ENCODE assay signal across 21 cellular contexts in the genomic region with DNA sequence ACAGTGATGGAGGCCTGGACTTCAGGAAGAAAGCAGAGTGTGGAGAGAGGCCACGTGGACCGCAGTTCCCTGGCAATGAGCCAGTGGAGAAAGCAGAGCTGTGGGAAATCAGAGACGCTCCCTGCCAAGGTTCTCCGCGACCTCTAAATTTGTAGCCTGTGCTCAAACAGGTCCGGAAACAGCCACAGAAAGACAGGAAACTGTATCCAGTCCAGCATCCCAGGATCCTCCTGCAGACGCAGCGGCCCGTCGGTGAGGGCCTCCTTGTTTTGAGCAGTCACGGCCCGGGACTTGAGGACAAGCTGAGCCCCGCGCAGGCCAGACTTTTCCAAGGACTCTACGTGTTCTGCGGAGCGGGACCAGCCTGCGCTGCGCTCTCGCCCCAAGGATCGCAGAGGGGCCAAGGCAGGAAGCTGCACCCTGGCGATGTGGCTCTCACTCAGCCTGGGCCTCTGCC. TPM values are rescaled to one million over a fixed set of nuclear protein-coding genes. Genes with fewer than 3 reads are reported as not detected.
DNase-seq lines count a peak whose midpoint lies in the region; ATAC-seq and TF ChIP-seq lines count a peak whose summit lies in the region.
"Had no signal": no experiment of that assay in that cellular context is flagged by ENCODE, and none has a peak within 500 bp of the region (broad histone marks: within the 10 kb centered on the region; RNA-seq: fewer than 3 reads in every experiment).

No MANE protein-coding gene starts in this region.

- H4K20me1 ChIP-seq in IMR-90 (ENCODE audit: insufficient read depth, low read length) = no peaks in the 10 kb centered on the region

- no peak overlapping the region for H3K4me3 Mint-ChIP-seq in WTC11
- no peak overlapping the region for H3K4me3 Mint-ChIP-seq in stimulated activated naive B cell treated with anti-CD40 and anti-IgM and Interleukin-4, amounts not matched to agents 10 μg/mL and 1 μg/mL and 100 μg/mL, for 72 hours
- no peak overlapping the region for H3K4me3 Mint-ChIP-seq in activated CD4-positive, alpha-beta T cell treated with anti-CD3 and anti-CD28 coated beads, Interleukin-2, amount 10 ng/mL, durations not matched to agents 24 days and 14 days
- H3K4me3 Mint-ChIP-seq: activated naive CD8-positive, alpha-beta T cell; CD8-positive, alpha-beta memory T cell; mesothelial cell of epicardium had no signal

- no peak overlapping the region for H2BK15ac ChIP-seq in IMR-90 (ENCODE audit: low read depth, low read length)

- POLR2A ChIA-PET in IMR-90 (lab: Charles Lee; ENCODE audit: unreplicated experiment) (no interaction called here), WTC11 (lab: Charles Lee) (no interaction called here)

- TF ChIP-seq CTCF in IMR-90 (conservative IDR thresholded peaks at IDR 0.05; ENCODE audit: low read depth, low read length) (no peak), WTC11 (IDR thresholded peaks at IDR 0.05) (no peak), fibroblast of pulmonary artery (IDR thresholded peaks at IDR 0.05; ENCODE audit: low read length, missing control alignments) (no peak), ascending aorta (IDR thresholded peaks at IDR 0.05) (no peak)

- peak overlapping the region; percentile 2 for H2AFZ ChIP-seq in IMR-90 (replicated peaks; ENCODE audit: low read length, poor library complexity)

- no peak overlapping the region for H4K8ac ChIP-seq in IMR-90 (ENCODE audit: low read depth in 2 of 2, low read length in 2 of 2)

- no peaks in the 10 kb centered on the region for H3K27me3 Mint-ChIP-seq in WTC11 (ENCODE audit: low read depth)
- peaks cover 10 to 12% of the 10 kb centered on the region in 2 donors for H3K27me3 Mint-ChIP-seq in stimulated activated naive B cell treated with anti-CD40 and anti-IgM and Interleukin-4, amounts not matched to agents 10 μg/mL and 1 μg/mL and 100 μg/mL, for 72 hours
- peaks cover 5% of the 10 kb centered on the region for H3K27me3 Mint-ChIP-seq in activated CD4-positive, alpha-beta T cell treated with anti-CD3 and anti-CD28 coated beads, Interleukin-2, amount 10 ng/mL, durations not matched to agents 24 days and 14 days

- H3K27ac Mint-ChIP-seq in WTC11 = no peak overlapping the region
- no peak overlapping the region for H3K27ac Mint-ChIP-seq in stimulated activated naive B cell treated with anti-CD40 and anti-IgM and Interleukin-4, amounts not matched to agents 10 μg/mL and 1 μg/mL and 100 μg/mL, for 72 hours
- H3K27ac Mint-ChIP-seq in activated CD4-positive, alpha-beta T cell treated with anti-CD3 and anti-CD28 coated beads, Interleukin-2, amount 10 ng/mL, durations not matched to agents 24 days and 14 days = no peak overlapping the region
- H3K27ac Mint-ChIP-seq: activated naive CD8-positive, alpha-beta T cell; mesothelial cell of epicardium had no signal

- peaks cover 2% of the 10 kb centered on the region for H3K4me1 ChIP-seq in IMR-90 (ENCODE audit: control insufficient read depth, insufficient read depth, low read length)
- H3K4me1 ChIP-seq in ascending aorta = no peaks in the 10 kb centered on the region
- H3K4me1 ChIP-seq: foreskin keratinocyte, psoas muscle had no signal

- ATAC-seq in IMR-90 (ENCODE audit: low read depth) (no peak), WTC11 (peak; percentile 77)
- ATAC-seq in stimulated activated naive B cell treated with anti-CD40 and anti-IgM and Interleukin-4, amounts not matched to agents 10 μg/mL and 1 μg/mL and 100 μg/mL, for 72 hours (replicated peaks) = no peak

- no peaks in the 10 kb centered on the region for H3K9me3 Mint-ChIP-seq in WTC11
- H3K9me3 Mint-ChIP-seq in stimulated activated naive B cell treated with anti-CD40 and anti-IgM and Interleukin-4, amounts not matched to agents 10 μg/mL and 1 μg/mL and 100 μg/mL, for 72 hours = no peaks in the 10 kb centered on the region
- no peaks in the 10 kb centered on the region for H3K9me3 Mint-ChIP-seq in activated CD4-positive, alpha-beta T cell treated with anti-CD3 and anti-CD28 coated beads, Interleukin-2, amount 10 ng/mL, durations not matched to agents 24 days and 14 days
- H3K9me3 Mint-ChIP-seq: CD8-positive, alpha-beta memory T cell; mesothelial cell of epicardium had no signal

- 74% methylated on average over 14 of the region's 22 CpGs; no CpG with 5 or more reads in 1 of the 2 experiments for WGBS in IMR-90 (ENCODE audit: extremely low coverage in 2 of 2, insufficient read length in 1 of 2), 2 experiments

- dilution Hi-C loops in IMR-90 (cut with HindIII; ENCODE audit: low sequenced_read_pairs, unreplicated experiment) = no loop called here

- no peak for TF ChIP-seq RAD21 in IMR-90 (IDR thresholded peaks at IDR 0.05; ENCODE audit: low read length)

- TF ChIP-seq POLR2A in IMR-90 (IDR thresholded peaks at IDR 0.05; ENCODE audit: low read depth, low read length) = no peak

- in situ Hi-C loops in IMR-90 (cut with MboI; ENCODE audit: low sequenced_read_pairs) = no loop called here

- CTCF ChIA-PET in IMR-90 (lab: Yijun Ruan, JAX) = no interaction called here
- CTCF ChIA-PET in WTC11 (lab: Charles Lee) = interaction anchor here (2.4 kb wide), 1 partner anchor 19 kb away, joined by 7 read pairs; no protein-coding TSS in a partner anchor

- H3K36me3 ChIP-seq in IMR-90 (ENCODE audit: control insufficient read depth, insufficient read depth, low read length) = no peaks in the 10 kb centered on the region
- no peaks in the 10 kb centered on the region for H3K36me3 ChIP-seq in ascending aorta
- H3K36me3 ChIP-seq: spleen had no signal

- H3K56ac ChIP-seq in IMR-90 (ENCODE audit: extremely low read depth, insufficient read depth, low read length) = no peak overlapping the region

- H3K27ac ChIP-seq in IMR-90 (ENCODE audit: insufficient read depth, low read length) (no peak overlapping the region), ascending aorta (no peak overlapping the region)
- H3K27ac ChIP-seq: foreskin keratinocyte, KMS-11, psoas muscle had no signal

- BruUV-seq in IMR-90 (replicated peaks; lab: Mats Ljungman, UMichigan) = no TSS peak

- no peak overlapping the region for H2AK5ac ChIP-seq in IMR-90 (ENCODE audit: low read depth, low read length)

- H3K9me3 ChIP-seq in IMR-90 (ENCODE audit: control insufficient read depth, insufficient read depth, low read length) = no peaks in the 10 kb centered on the region
- H3K9me3 ChIP-seq in ascending aorta = no peaks in the 10 kb centered on the region
- H3K9me3 ChIP-seq: psoas muscle, spleen had no signal

- no peak overlapping the region for H4K91ac ChIP-seq in IMR-90 (ENCODE audit: insufficient read depth, low read depth, low read length)

- peaks cover 3% of the 10 kb centered on the region; the same call in 1 of the 2 replicates for H3K4me1 Mint-ChIP-seq in WTC11
- no peaks in the 10 kb centered on the region for H3K4me1 Mint-ChIP-seq in stimulated activated naive B cell treated with anti-CD40 and anti-IgM and Interleukin-4, amounts not matched to agents 10 μg/mL and 1 μg/mL and 100 μg/mL, for 72 hours
- no peaks in the 10 kb centered on the region for H3K4me1 Mint-ChIP-seq in activated CD4-positive, alpha-beta T cell treated with anti-CD3 and anti-CD28 coated beads, Interleukin-2, amount 10 ng/mL, durations not matched to agents 24 days and 14 days
- H3K4me1 Mint-ChIP-seq: CD8-positive, alpha-beta memory T cell; mesothelial cell of epicardium had no signal

- H4K5ac ChIP-seq in IMR-90 (ENCODE audit: low read depth, low read length) = no peak overlapping the region

- H3K18ac ChIP-seq in IMR-90 (ENCODE audit: low read depth, low read length) = no peak overlapping the region

- no peaks in the 10 kb centered on the region for H3K79me1 ChIP-seq in IMR-90 (ENCODE audit: low read depth in 1 of 2, low read length in 2 of 2)

- H2BK5ac ChIP-seq in IMR-90 (ENCODE audit: low read depth, low read length, poor library complexity, severe bottlenecking) = no peak overlapping the region

- H2BK20ac ChIP-seq in IMR-90 (ENCODE audit: low read depth, low read length) = no peak overlapping the region

- H3K14ac ChIP-seq in IMR-90 (replicated peaks; ENCODE audit: low read depth, low read length) = no peak overlapping the region

- peaks cover 4% of the 10 kb centered on the region; the same call in 1 of the 2 replicates for H3K9me1 ChIP-seq in IMR-90 (ENCODE audit: insufficient read depth, low read length)

- H3K23ac ChIP-seq in IMR-90 (ENCODE audit: low read depth, low read length) = no peak overlapping the region

- no peak overlapping the region for H2AK9ac ChIP-seq in IMR-90 (replicated peaks; ENCODE audit: low read depth, low read length, poor library complexity)

- H3K4ac ChIP-seq in IMR-90 (ENCODE audit: low read depth, low read length) = no peak overlapping the region

- H3K27me3 ChIP-seq in IMR-90 (ENCODE audit: control insufficient read depth, insufficient read depth, low read length) (no peaks in the 10 kb centered on the region), ascending aorta (no peaks in the 10 kb centered on the region)
- H3K27me3 ChIP-seq: foreskin keratinocyte, spleen had no signal

- DNase-seq in IMR-90 (no peak), WTC11 (ENCODE audit: low spot score) (no peak), fibroblast of pulmonary artery (ENCODE audit: low read depth) (peak; percentile 46), mucosa of gallbladder (ENCODE audit: low spot score) (peak; percentile 22), NCI-H2107 treated with DMSO at 0.1 percent for 48 hours (lab: John Stamatoyannopoulos, UW; ENCODE audit: unreplicated experiment) (no peak), ascending aorta (ENCODE audit: low spot score in 2 of 2) (no peak)
- no peak for DNase-seq in stimulated activated naive B cell treated with anti-CD40 and anti-IgM and Interleukin-4, amounts not matched to agents 10 μg/mL and 1 μg/mL and 100 μg/mL, for 72 hours
- no peak for DNase-seq in activated CD4-positive, alpha-beta T cell treated with anti-CD3 and anti-CD28 coated beads, Interleukin-2, amount 10 ng/mL, durations not matched to agents 24 days and 14 days
- DNase-seq: CD8-positive, alpha-beta memory T cell; cortex of kidney; foreskin keratinocyte; kidney; NCI-H187 treated with DMSO at 0.1 percent for 48 hours; NCI-H510A treated with DMSO at 0.1 percent for 48 hours; psoas muscle; spleen; stimulated activated CD4-positive, alpha-beta T cell treated with anti-CD3 and anti-CD28 coated beads, Interleukin-4, amount 100 ng/mL, for 4 hours had no signal

- no peak overlapping the region for H3K4me3 ChIP-seq in IMR-90 (ENCODE audit: insufficient read depth, low read depth, low read length)
- H3K4me3 ChIP-seq in fibroblast of pulmonary artery (replicated peaks; ENCODE audit: low read depth, low read length) = no peak overlapping the region
- H3K4me3 ChIP-seq in ascending aorta = no peak overlapping the region
- H3K4me3 ChIP-seq: psoas muscle, spleen had no signal

- H2BK120ac ChIP-seq in IMR-90 (ENCODE audit: low read depth, low read length) = no peak overlapping the region

- no peaks in the 10 kb centered on the region for H3K36me3 Mint-ChIP-seq in WTC11
- H3K36me3 Mint-ChIP-seq in stimulated activated naive B cell treated with anti-CD40 and anti-IgM and Interleukin-4, amounts not matched to agents 10 μg/mL and 1 μg/mL and 100 μg/mL, for 72 hours = peaks cover 3 to 8% of the 10 kb centered on the region in 2 donors
- no peaks in the 10 kb centered on the region for H3K36me3 Mint-ChIP-seq in activated CD4-positive, alpha-beta T cell treated with anti-CD3 and anti-CD28 coated beads, Interleukin-2, amount 10 ng/mL, durations not matched to agents 24 days and 14 days (ENCODE audit: low read depth)
- H3K36me3 Mint-ChIP-seq: mesothelial cell of epicardium had no signal

- no peak overlapping the region for H3K9ac ChIP-seq in IMR-90 (ENCODE audit: low read depth, low read length)
- H3K9ac ChIP-seq: KMS-11 had no signal

- intact Hi-C loops in IMR-90 (cut with micrococcal nuclease) (no loop called here), ascending aorta (cut with DNase I) (no loop called here)
- intact Hi-C loops in activated CD4-positive, alpha-beta T cell treated with anti-CD3 and anti-CD28 coated beads, Interleukin-2, amount 10 ng/mL, durations not matched to agents 24 days and 14 days (cut with micrococcal nuclease) = no loop called here

- H3K4me2 ChIP-seq in IMR-90 (ENCODE audit: low read depth, low read length) = no peak overlapping the region
- H3K4me2 ChIP-seq: KMS-11 had no signal

RNA-seq across cellular contexts. Expression of a gene that starts 22.3 kb away (rescaled TPM):
- total RNA-seq in IMR-90 (2012; rRNA removed) (1,415 and 1,531 TPM in 2 replicates), WTC11 (2021) (2,455 to 2,509 TPM (median 2,505 TPM) in 3 replicates), mucosa of gallbladder (518 TPM), ascending aorta (745 TPM)
- polyA plus RNA-seq in IMR-90 (2012; rRNA removed) = 2,710 and 2,851 TPM in 2 replicates
- polyA plus RNA-seq in IMR-90 (2012; cell fraction: cytosol; rRNA removed) = 2,400 and 3,145 TPM in 2 replicates
- polyA plus RNA-seq in IMR-90 (2012; cell fraction: nucleus; rRNA removed; ENCODE audit: low replicate concordance) = 832 and 1,064 TPM in 2 replicates
- 1,932 and 1,935 TPM in 2 replicates for total RNA-seq in activated CD4-positive, alpha-beta T cell treated with anti-CD3 and anti-CD28 coated beads, Interleukin-2, amount 10 ng/mL, durations not matched to agents 24 days and 14 days

RNA-seq across cellular contexts. Expression of a gene that starts 38.7 kb away (rescaled TPM):
- not detected in 2 replicates for total RNA-seq in IMR-90 (2012; rRNA removed)
- not detected in 2 replicates for polyA plus RNA-seq in IMR-90 (2012; rRNA removed)
- polyA plus RNA-seq in IMR-90 (2012; cell fraction: cytosol; rRNA removed) = not detected in 2 replicates
- not detected in 2 replicates for polyA plus RNA-seq in IMR-90 (2012; cell fraction: nucleus; rRNA removed; ENCODE audit: low replicate concordance)
- total RNA-seq in WTC11 (2021) = 0.13 to 0.39 TPM in 2 of 3 replicates, not detected in the other
- total RNA-seq in mucosa of gallbladder = 0.14 TPM
- not detected for total RNA-seq in ascending aorta
- not detected in 2 replicates for total RNA-seq in activated CD4-positive, alpha-beta T cell treated with anti-CD3 and anti-CD28 coated beads, Interleukin-2, amount 10 ng/mL, durations not matched to agents 24 days and 14 days
- total RNA-seq: CD8-positive, alpha-beta memory T cell; foreskin keratinocyte; mesothelial cell of epicardium; psoas muscle had no signal
- polyA plus RNA-seq: CD8-positive, alpha-beta memory T cell; foreskin keratinocyte; neural cell; spleen had no signal

RNA-seq across cellular contexts. Expression of a gene that starts 45.6 kb away (rescaled TPM):
- total RNA-seq in IMR-90 (2012; rRNA removed) (16.1 and 17.4 TPM in 2 replicates), WTC11 (2021) (34.9 to 37.3 TPM (median 36.7 TPM) in 3 replicates), mucosa of gallbladder (42.9 TPM), ascending aorta (7.0 TPM)
- polyA plus RNA-seq in IMR-90 (2012; rRNA removed) = 22.5 and 22.6 TPM in 2 replicates
- 14.0 and 19.3 TPM in 2 replicates for polyA plus RNA-seq in IMR-90 (2012; cell fraction: cytosol; rRNA removed)
- 31.8 and 32.5 TPM in 2 replicates for polyA plus RNA-seq in IMR-90 (2012; cell fraction: nucleus; rRNA removed; ENCODE audit: low replicate concordance)
- 37.8 and 38.2 TPM in 2 replicates for total RNA-seq in activated CD4-positive, alpha-beta T cell treated with anti-CD3 and anti-CD28 coated beads, Interleukin-2, amount 10 ng/mL, durations not matched to agents 24 days and 14 days

Comparison
In these comparisons a context has a peak if more than half of its experiments do, and no peak if none do; other contexts are left out.
1. DNase-seq: peak in fibroblast of pulmonary artery (single experiment) and mucosa of gallbladder (single experiment); none in IMR-90 (single experiment), WTC11 (single experiment), NCI-H2107 treated with DMSO at 0.1 percent for 48 hours (single experiment), ascending aorta (0 of 2), stimulated activated naive B cell treated with anti-CD40 and anti-IgM and Interleukin-4, amounts not matched to agents 10 μg/mL and 1 μg/mL and 100 μg/mL, for 72 hours (single experiment) and activated CD4-positive, alpha-beta T cell treated with anti-CD3 and anti-CD28 coated beads, Interleukin-2, amount 10 ng/mL, durations not matched to agents 24 days and 14 days (single experiment).